ENCODE assay signal across 8 cellular contexts in genomic region chr22:50030315-50031188, GRCh38. TPM values are rescaled to one million over a fixed set of nuclear protein-coding genes. Genes with fewer than 3 reads are reported as not detected.
A peak's percentile ranks its signal among the peaks of the same experiment; 100 is the strongest.
DNase-seq lines count a peak whose midpoint lies in the region; ATAC-seq and TF ChIP-seq lines count a peak whose summit lies in the region.

No MANE protein-coding gene starts in this region.

- no peaks in the 10 kb centered on the region for H3K27me3 Mint-ChIP-seq in activated CD4-positive, alpha-beta T cell treated with anti-CD3 and anti-CD28 coated beads, Interleukin-2, amount 10 ng/mL, durations not matched to agents 7 days and 5 days

- H3K4me1 ChIP-seq in colonic mucosa, result no peaks in the 10 kb centered on the region

- H3K27ac ChIP-seq in C4-2B, result no peak overlapping the region
- H3K27ac ChIP-seq in colonic mucosa, result no peak overlapping the region

- peak; percentile 91 for ATAC-seq in left lobe of liver
- no peak for ATAC-seq in GM21515 (IDR thresholded peaks at IDR 0.05; ENCODE audit: unreplicated experiment)

- no peaks in the 10 kb centered on the region; the same call in 1 of the 2 replicates for H3K27me3 ChIP-seq in H7 (ENCODE audit: control insufficient read depth, insufficient read depth, low read length)
- peaks cover 5% of the 10 kb centered on the region for H3K27me3 ChIP-seq in colonic mucosa

- H3K9ac ChIP-seq in colonic mucosa (ENCODE audit: low read depth in 2 of 2, low read length in 2 of 2), result no peak overlapping the region

- CTCF ChIA-PET in activated CD4-positive, alpha-beta T cell treated with anti-CD3 and anti-CD28 coated beads, Interleukin-2, amount 10 ng/mL, durations not matched to agents 7 days and 5 days (lab: Charles Lee), result interaction anchor here (0.6 to 2.2 kb wide), 22 partner anchors 8 to 263 kb away, joined by 3 to 26 read pairs (median 4); partner anchors contain the start of gene MLC1

- POLR2A ChIA-PET in activated CD4-positive, alpha-beta T cell treated with anti-CD3 and anti-CD28 coated beads, Interleukin-2, amount 10 ng/mL, durations not matched to agents 7 days and 5 days (lab: Charles Lee), result no interaction called here

- DNase-seq in H7, result peak; percentile 99
- DNase-seq in NCI-H226, result peak; percentile 46
- peak; percentile 86 for DNase-seq in activated CD4-positive, alpha-beta T cell treated with anti-CD3 and anti-CD28 coated beads, Interleukin-2, amount 10 ng/mL, durations not matched to agents 7 days and 5 days
- peak; percentile 71 for DNase-seq in colonic mucosa
- DNase-seq in left lobe of liver (ENCODE audit: low spot score), result peak; percentile 73
- DNase-seq in stimulated activated CD4-positive, alpha-beta T cell treated with anti-CD3 and anti-CD28 coated beads, Interleukin-4, amount 100 ng/mL, for 4 hours, result peak; percentile 79 to 83

- no peak overlapping the region for H3K27ac Mint-ChIP-seq in activated CD4-positive, alpha-beta T cell treated with anti-CD3 and anti-CD28 coated beads, Interleukin-2, amount 10 ng/mL, durations not matched to agents 7 days and 5 days

- H3K36me3 ChIP-seq in H7 (replicated peaks; ENCODE audit: control insufficient read depth, insufficient read depth, low read length) (no peaks in the 10 kb centered on the region), colonic mucosa (no peaks in the 10 kb centered on the region)

- TF ChIP-seq CTCF in C4-2B (conservative IDR thresholded peaks at IDR 0.05), result peak; percentile 99
- peak; percentile 81 for TF ChIP-seq CTCF in colonic mucosa (IDR thresholded peaks at IDR 0.05)

- no peaks in the 10 kb centered on the region for H3K36me3 Mint-ChIP-seq in activated CD4-positive, alpha-beta T cell treated with anti-CD3 and anti-CD28 coated beads, Interleukin-2, amount 10 ng/mL, durations not matched to agents 7 days and 5 days (ENCODE audit: low read depth)

- intact Hi-C loops in colonic mucosa (cut with DNase I), result loop anchor here (2.0 to 10.0 kb wide), 3 partner anchors 48 to 266 kb away; no protein-coding TSS in a partner anchor

- H3K4me1 Mint-ChIP-seq in activated CD4-positive, alpha-beta T cell treated with anti-CD3 and anti-CD28 coated beads, Interleukin-2, amount 10 ng/mL, durations not matched to agents 7 days and 5 days, result peaks cover 12% of the 10 kb centered on the region

- H3K9me3 ChIP-seq in colonic mucosa, result no peaks in the 10 kb centered on the region

- H3K4me3 ChIP-seq in H7 (ENCODE audit: insufficient read depth, low read depth, low read length) (no peak overlapping the region), colonic mucosa (no peak overlapping the region)

- no peaks in the 10 kb centered on the region for H3K9me3 Mint-ChIP-seq in activated CD4-positive, alpha-beta T cell treated with anti-CD3 and anti-CD28 coated beads, Interleukin-2, amount 10 ng/mL, durations not matched to agents 7 days and 5 days

- H3K4me3 Mint-ChIP-seq in activated CD4-positive, alpha-beta T cell treated with anti-CD3 and anti-CD28 coated beads, Interleukin-2, amount 10 ng/mL, durations not matched to agents 7 days and 5 days, result no peak overlapping the region

RNA-seq across cellular contexts. Expression of gene IL17REL, which starts 18.0 kb away (rescaled TPM):
- total RNA-seq in H7 (2014; rRNA removed; shearing (Covaris generic)), result 0.04 TPM in 1 of 2 replicates, not detected in the other
- not detected for total RNA-seq in activated CD4-positive, alpha-beta T cell treated with anti-CD3 and anti-CD28 coated beads, Interleukin-2, amount 10 ng/mL, durations not matched to agents 7 days and 5 days
- total RNA-seq in colonic mucosa, result under 1 TPM; 0.11 to 0.22 TPM
- total RNA-seq in left lobe of liver, result not detected

RNA-seq across cellular contexts. Expression of gene TTLL8, which starts 27.5 kb away (rescaled TPM):
- not detected in 2 replicates for total RNA-seq in H7 (2014; rRNA removed; shearing (Covaris generic))
- total RNA-seq in activated CD4-positive, alpha-beta T cell treated with anti-CD3 and anti-CD28 coated beads, Interleukin-2, amount 10 ng/mL, durations not matched to agents 7 days and 5 days, result not detected
- total RNA-seq in colonic mucosa (not detected), left lobe of liver (not detected)

RNA-seq across cellular contexts. Expression of gene MLC1, which starts 54.7 kb away (rescaled TPM):
- 0.14 TPM in 1 of 2 replicates, not detected in the other for total RNA-seq in H7 (2014; rRNA removed; shearing (Covaris generic))
- under 1 TPM; 0.25 to 0.83 TPM for total RNA-seq in activated CD4-positive, alpha-beta T cell treated with anti-CD3 and anti-CD28 coated beads, Interleukin-2, amount 10 ng/mL, durations not matched to agents 7 days and 5 days
- total RNA-seq in colonic mucosa (not detected), left lobe of liver (not detected)

RNA-seq across cellular contexts. Expression of gene MOV10L1, which starts 59.3 kb away (rescaled TPM):
- not detected in 2 replicates for total RNA-seq in H7 (2014; rRNA removed; shearing (Covaris generic))
- total RNA-seq in activated CD4-positive, alpha-beta T cell treated with anti-CD3 and anti-CD28 coated beads, Interleukin-2, amount 10 ng/mL, durations not matched to agents 7 days and 5 days, result not detected
- total RNA-seq in colonic mucosa, result under 1 TPM; 0.27 to 0.50 TPM
- total RNA-seq in left lobe of liver, result not detected

Comparison
In these comparisons a context has a peak if more than half of its experiments do, and no peak if none do; other contexts are left out.
1. DNase-seq: peak in every context shown above with its lines; median percentile 99 in H7; 86 in activated CD4-positive, alpha-beta T cell treated with anti-CD3 and anti-CD28 coated beads, Interleukin-2, amount 10 ng/mL, durations not matched to agents 7 days and 5 days; 81 in stimulated activated CD4-positive, alpha-beta T cell treated with anti-CD3 and anti-CD28 coated beads, Interleukin-4, amount 100 ng/mL, for 4 hours; 73 in left lobe of liver; 71 in colonic mucosa; 46 in NCI-H226.